11 cellular contexts compared by ENCODE assay signal in the genomic region with DNA sequence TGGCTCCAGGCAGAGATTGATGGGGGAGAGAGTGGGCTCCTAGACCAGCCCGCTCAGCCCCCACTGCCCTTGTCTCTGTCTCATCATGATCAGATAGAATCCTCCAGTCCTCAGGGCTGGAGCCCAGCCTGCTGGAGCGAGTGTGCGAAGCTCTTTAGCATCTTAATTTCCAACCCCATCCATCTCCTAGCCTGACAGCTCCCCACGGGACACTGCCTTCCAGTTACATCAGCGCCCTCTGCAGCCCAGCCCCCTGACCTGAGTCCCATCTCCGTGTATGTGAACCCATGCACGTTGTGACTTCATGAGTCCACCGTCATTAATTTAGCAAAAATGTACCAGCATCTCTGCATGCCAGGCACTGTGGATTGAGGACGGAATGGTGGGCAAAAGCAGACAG. TPM values are rescaled to one million over a fixed set of nuclear protein-coding genes. Genes with fewer than 3 reads are reported as not detected.
A peak's percentile ranks its signal among the peaks of the same experiment; 100 is the strongest.
DNase-seq lines count a peak whose midpoint lies in the region; ATAC-seq and TF ChIP-seq lines count a peak whose summit lies in the region.
"Had no signal": no experiment of that assay in that cellular context is flagged by ENCODE, and none has a peak within 500 bp of the region (broad histone marks: within the 10 kb centered on the region; RNA-seq: fewer than 3 reads in every experiment).

No MANE protein-coding gene starts in this region.

- peaks cover 11% of the 10 kb centered on the region for H3K79me2 ChIP-seq in Loucy (ENCODE audit: insufficient read depth, low read length)

- no peak overlapping the region for H3K4me2 ChIP-seq in Loucy (ENCODE audit: low read depth, low read length, poor library complexity, severe bottlenecking)

- H3K27me3 ChIP-seq in Loucy (ENCODE audit: insufficient read depth, low read length, poor library complexity, severe bottlenecking) (no peaks in the 10 kb centered on the region), brain microvascular endothelial cell (replicated peaks) (peaks cover 3% of the 10 kb centered on the region), upper lobe of right lung (no peaks in the 10 kb centered on the region)

- H2AFZ ChIP-seq in Loucy (ENCODE audit: low read length): peak overlapping the region; percentile 84; the same call in 1 of the 2 replicates

- TF ChIP-seq CTCF in Loucy (conservative IDR thresholded peaks at IDR 0.05; ENCODE audit: low read length): peak; percentile 68
- peak; percentile 46 for TF ChIP-seq CTCF in brain microvascular endothelial cell (IDR thresholded peaks at IDR 0.05; ENCODE audit: low read depth, low read length, missing control alignments)
- peak in 1 of 3 experiments; percentile 27 for TF ChIP-seq CTCF in nephron (IDR thresholded peaks at IDR 0.05; ENCODE audit: unreplicated experiment in 3 of 3)
- no peak for TF ChIP-seq CTCF in upper lobe of right lung (IDR thresholded peaks at IDR 0.05)

- H4K20me1 ChIP-seq in Loucy (ENCODE audit: insufficient read depth, low read length, poor library complexity, severe bottlenecking): no peaks in the 10 kb centered on the region

- H3K9me3 ChIP-seq in Loucy (ENCODE audit: insufficient read depth, low read depth, low read length) (no peaks in the 10 kb centered on the region), upper lobe of right lung (no peaks in the 10 kb centered on the region)
- H3K9me3 ChIP-seq: mucosa of descending colon had no signal

- no peaks in the 10 kb centered on the region for H3F3A ChIP-seq in Loucy (ENCODE audit: low read depth)

- no peaks in the 10 kb centered on the region for H3K9me2 ChIP-seq in Loucy (replicated peaks; ENCODE audit: low read depth, low read length)

- no peaks in the 10 kb centered on the region for H3K9me3 Mint-ChIP-seq in nephron
- H3K9me3 Mint-ChIP-seq: activated T-cell treated with anti-CD3 and anti-CD28 coated beads, Interleukin-2, amount 50 U/mL, for 72 hours had no signal

- no peak for ATAC-seq in GM19397 (IDR thresholded peaks at IDR 0.05; ENCODE audit: unreplicated experiment)
- no peak for ATAC-seq in upper lobe of right lung
- ATAC-seq: activated T-cell treated with anti-CD3 and anti-CD28 coated beads, Interleukin-2, amount 50 U/mL, for 72 hours; mucosa of descending colon had no signal

- peaks cover 64% of the 10 kb centered on the region for H3K4me1 Mint-ChIP-seq in nephron

- H3K36me3 ChIP-seq in Loucy (ENCODE audit: insufficient read depth, low read length) (no peaks in the 10 kb centered on the region), brain microvascular endothelial cell (replicated peaks) (no peaks in the 10 kb centered on the region), upper lobe of right lung (no peaks in the 10 kb centered on the region)

- H3K27ac ChIP-seq in brain microvascular endothelial cell (no peak overlapping the region), upper lobe of right lung (no peak overlapping the region)

- intact Hi-C loops in upper lobe of right lung (cut with DNase I): no loop called here

- H3K4me1 ChIP-seq in Loucy (ENCODE audit: insufficient read depth, low read length, poor library complexity, severe bottlenecking) (peaks cover 20% of the 10 kb centered on the region), upper lobe of right lung (peaks cover 6% of the 10 kb centered on the region)

- DNase-seq in ELF-1 (ENCODE audit: low read depth, low spot score): peak; percentile 95
- DNase-seq in brain microvascular endothelial cell: no peak
- DNase-seq in SW 1271 (lab: John Stamatoyannopoulos, UW): no peak
- DNase-seq in upper lobe of right lung: no peak
- DNase-seq in stimulated activated CD4-positive, alpha-beta T cell treated with anti-CD3 and anti-CD28 coated beads, Interleukin-4, amount 100 ng/mL, for 24 hours: no peak
- DNase-seq: activated T-cell treated with anti-CD3 and anti-CD28 coated beads, Interleukin-2, amount 50 U/mL, for 72 hours; HCEC 1CT had no signal

- no peak overlapping the region for H3K9ac ChIP-seq in Loucy (ENCODE audit: low read depth, low read length, poor library complexity, severe bottlenecking)

- peak overlapping the region; percentile 69 to 88 (median 80) for H3K27ac Mint-ChIP-seq in nephron
- H3K27ac Mint-ChIP-seq: activated T-cell treated with anti-CD3 and anti-CD28 coated beads, Interleukin-2, amount 50 U/mL, for 72 hours had no signal

- no peaks in the 10 kb centered on the region for H3K27me3 Mint-ChIP-seq in nephron (ENCODE audit: low read depth)

- peak overlapping the region; percentile 31 to 64 (median 60) for H3K4me3 Mint-ChIP-seq in nephron
- H3K4me3 Mint-ChIP-seq: activated T-cell treated with anti-CD3 and anti-CD28 coated beads, Interleukin-2, amount 50 U/mL, for 72 hours had no signal

- in situ Hi-C loops in brain microvascular endothelial cell (cut with HindIII; ENCODE audit: low pct_ligation_motif_present, low sequenced_read_pairs): no loop called here

- no peaks in the 10 kb centered on the region for H3K36me3 Mint-ChIP-seq in nephron (ENCODE audit: low read depth)

- no peak overlapping the region for H3K4me3 ChIP-seq in Loucy (ENCODE audit: low read length, poor library complexity, severe bottlenecking)
- no peak overlapping the region for H3K4me3 ChIP-seq in brain microvascular endothelial cell (ENCODE audit: low read depth, low read length)
- no peak overlapping the region for H3K4me3 ChIP-seq in upper lobe of right lung
- H3K4me3 ChIP-seq: mucosa of descending colon had no signal

RNA-seq across cellular contexts. Expression of gene P2RX3, which starts 2.1 kb away (rescaled TPM):
- not detected for total RNA-seq in upper lobe of right lung
- total RNA-seq: activated T-cell treated with anti-CD3 and anti-CD28 coated beads, Interleukin-2, amount 50 U/mL, for 72 hours; mucosa of descending colon had no signal

RNA-seq across cellular contexts. Expression of gene SSRP1, which starts 4.5 kb away (rescaled TPM):
- 64.7 TPM for total RNA-seq in upper lobe of right lung

RNA-seq across cellular contexts. Expression of gene TNKS1BP1, which starts 15.5 kb away (rescaled TPM):
- 189 TPM for total RNA-seq in upper lobe of right lung

RNA-seq across cellular contexts. Expression of gene PRG3, which starts 40.7 kb away (rescaled TPM):
- total RNA-seq in upper lobe of right lung: not detected
- total RNA-seq: activated T-cell treated with anti-CD3 and anti-CD28 coated beads, Interleukin-2, amount 50 U/mL, for 72 hours; mucosa of descending colon had no signal

RNA-seq across cellular contexts. Expression of gene PRG2, which starts 50.2 kb away (rescaled TPM):
- not detected for total RNA-seq in upper lobe of right lung
